ENCODE assay signal across 8 cellular contexts in genomic region chr16:69132424-69133252, GRCh38. TPM values are rescaled to one million over a fixed set of nuclear protein-coding genes. Genes with fewer than 3 reads are reported as not detected.
A peak's percentile ranks its signal among the peaks of the same experiment; 100 is the strongest.
DNase-seq lines count a peak whose midpoint lies in the region; ATAC-seq and TF ChIP-seq lines count a peak whose summit lies in the region.

A gene with protein sequence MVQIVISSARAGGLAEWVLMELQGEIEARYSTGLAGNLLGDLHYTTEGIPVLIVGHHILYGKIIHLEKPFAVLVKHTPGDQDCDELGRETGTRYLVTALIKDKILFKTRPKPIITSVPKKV (minus strand): TSS chr16:69132588. CDS start chr16:69121458, 11,130 bp downstream.
TSS of gene UTP4 (plus strand) at chr16:69132649. CDS start at chr16:69133460, 811 bp downstream.

- 0% methylated on average over 18 to 78 of the region's 78 CpGs for WGBS in stomach, 5 donors

- ATAC-seq in GM21529 (IDR thresholded peaks at IDR 0.05; ENCODE audit: unreplicated experiment): peak; percentile 89

- no peak for TF ChIP-seq POLR2A in stomach (IDR thresholded peaks at IDR 0.05)

- peaks cover 16 to 59% (median 34%) of the 10 kb centered on the region in 4 donors for H3K4me1 ChIP-seq in stomach

- H3K9me3 Mint-ChIP-seq in neural crest cell: no peaks in the 10 kb centered on the region

- intact Hi-C loops in stomach (cut with DNase I; ENCODE audit: low total_unique reads): no loop called here

- H3K4me3 ChIP-seq in fibroblast of villous mesenchyme (ENCODE audit: low read depth, low read length): peak within 1 kb of the TSS; percentile 100
- peak within 1 kb of the TSS; percentile 94 to 99 (median 96) for H3K4me3 ChIP-seq in stomach

- peak within 1 kb of the TSS; percentile 99 for H3K4me3 Mint-ChIP-seq in neural crest cell

- H3K36me3 Mint-ChIP-seq in neural crest cell (ENCODE audit: low read depth): peaks cover 16% of the 10 kb centered on the region

- no peaks in the 10 kb centered on the region for H3K27me3 Mint-ChIP-seq in neural crest cell (ENCODE audit: low read depth)

- H3K9me3 ChIP-seq in stomach: no peaks in the 10 kb centered on the region

- TF ChIP-seq EP300 in Ishikawa (IDR thresholded peaks at IDR 0.05; ENCODE audit: borderline replicate concordance) (no peak; the same call in 1 of the 2 replicates), stomach (IDR thresholded peaks at IDR 0.05) (no peak)

- peaks cover 51% of the 10 kb centered on the region for H3K4me1 Mint-ChIP-seq in neural crest cell

- H3K27ac Mint-ChIP-seq in neural crest cell (ENCODE audit: unreplicated experiment): peak within 1 kb of the TSS; percentile 96

- no peaks in the 10 kb centered on the region for H3K27me3 ChIP-seq in stomach

- DNase-seq in DMS53 (lab: John Stamatoyannopoulos, UW) (peak; percentile 91), SHP77 treated with DMSO at 0.1 percent for 48 hours (lab: John Stamatoyannopoulos, UW) (peak; percentile 48), fibroblast of villous mesenchyme (ENCODE audit: low read depth) (peak; percentile 84), neural crest cell (ENCODE audit: low read depth, low spot score) (peak; percentile 79), stomach (peak; percentile 87)
- peak; percentile 79 for DNase-seq in activated effector memory CD4-positive, alpha-beta T cell treated with Interleukin-2 at 50 U/mL for 16 hours

- TF ChIP-seq CTCF in fibroblast of villous mesenchyme (IDR thresholded peaks at IDR 0.05; ENCODE audit: insufficient read depth, low read depth, low read length): no peak
- no peak for TF ChIP-seq CTCF in neural crest cell (conservative IDR thresholded peaks at IDR 0.05)
- no peak for TF ChIP-seq CTCF in stomach (IDR thresholded peaks at IDR 0.05)

- peak within 1 kb of the TSS; percentile 91 to 100 (median 97) for H3K27ac ChIP-seq in stomach

- TF ChIP-seq RAD21 in Ishikawa (IDR thresholded peaks at IDR 0.05; ENCODE audit: low read depth): no peak

- peaks cover 0 to 25% (median 18%) of the 10 kb centered on the region in 4 donors for H3K36me3 ChIP-seq in stomach

TF ChIP-seq in Ishikawa, 13 proteins besides CTCF, POLR2A, EP300 and RAD21:
- no peak for TF ChIP-seq FOXM1 (IDR thresholded peaks at IDR 0.05; ENCODE audit: borderline replicate concordance, low read depth)
- peak; percentile 25; the same call in 1 of the 2 replicates for TF ChIP-seq TCF12 (IDR thresholded peaks at IDR 0.05; ENCODE audit: low read depth)
- TF ChIP-seq CEBPB (IDR thresholded peaks at IDR 0.05): no peak
- no peak for TF ChIP-seq NFIC (IDR thresholded peaks at IDR 0.05)
- TF ChIP-seq USF1 (IDR thresholded peaks at IDR 0.05): peak; percentile 79
- TF ChIP-seq ZBTB7A (IDR thresholded peaks at IDR 0.05; ENCODE audit: low read depth): peak; percentile 85; the same call in 1 of the 2 replicates
- TF ChIP-seq YY1 (IDR thresholded peaks at IDR 0.05; ENCODE audit: low read depth): peak; percentile 72
- no peak for TF ChIP-seq CREB1 (IDR thresholded peaks at IDR 0.05; ENCODE audit: low read depth)
- TF ChIP-seq, protein P1, sequence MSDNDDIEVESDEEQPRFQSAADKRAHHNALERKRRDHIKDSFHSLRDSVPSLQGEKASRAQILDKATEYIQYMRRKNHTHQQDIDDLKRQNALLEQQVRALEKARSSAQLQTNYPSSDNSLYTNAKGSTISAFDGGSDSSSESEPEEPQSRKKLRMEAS (IDR thresholded peaks at IDR 0.05): peak; percentile 97
- peak; percentile 65 for TF ChIP-seq TAF1 (IDR thresholded peaks at IDR 0.05; ENCODE audit: low read depth)
- TF ChIP-seq, protein P2, sequence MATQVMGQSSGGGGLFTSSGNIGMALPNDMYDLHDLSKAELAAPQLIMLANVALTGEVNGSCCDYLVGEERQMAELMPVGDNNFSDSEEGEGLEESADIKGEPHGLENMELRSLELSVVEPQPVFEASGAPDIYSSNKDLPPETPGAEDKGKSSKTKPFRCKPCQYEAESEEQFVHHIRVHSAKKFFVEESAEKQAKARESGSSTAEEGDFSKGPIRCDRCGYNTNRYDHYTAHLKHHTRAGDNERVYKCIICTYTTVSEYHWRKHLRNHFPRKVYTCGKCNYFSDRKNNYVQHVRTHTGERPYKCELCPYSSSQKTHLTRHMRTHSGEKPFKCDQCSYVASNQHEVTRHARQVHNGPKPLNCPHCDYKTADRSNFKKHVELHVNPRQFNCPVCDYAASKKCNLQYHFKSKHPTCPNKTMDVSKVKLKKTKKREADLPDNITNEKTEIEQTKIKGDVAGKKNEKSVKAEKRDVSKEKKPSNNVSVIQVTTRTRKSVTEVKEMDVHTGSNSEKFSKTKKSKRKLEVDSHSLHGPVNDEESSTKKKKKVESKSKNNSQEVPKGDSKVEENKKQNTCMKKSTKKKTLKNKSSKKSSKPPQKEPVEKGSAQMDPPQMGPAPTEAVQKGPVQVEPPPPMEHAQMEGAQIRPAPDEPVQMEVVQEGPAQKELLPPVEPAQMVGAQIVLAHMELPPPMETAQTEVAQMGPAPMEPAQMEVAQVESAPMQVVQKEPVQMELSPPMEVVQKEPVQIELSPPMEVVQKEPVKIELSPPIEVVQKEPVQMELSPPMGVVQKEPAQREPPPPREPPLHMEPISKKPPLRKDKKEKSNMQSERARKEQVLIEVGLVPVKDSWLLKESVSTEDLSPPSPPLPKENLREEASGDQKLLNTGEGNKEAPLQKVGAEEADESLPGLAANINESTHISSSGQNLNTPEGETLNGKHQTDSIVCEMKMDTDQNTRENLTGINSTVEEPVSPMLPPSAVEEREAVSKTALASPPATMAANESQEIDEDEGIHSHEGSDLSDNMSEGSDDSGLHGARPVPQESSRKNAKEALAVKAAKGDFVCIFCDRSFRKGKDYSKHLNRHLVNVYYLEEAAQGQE (IDR thresholded peaks at IDR 0.05; ENCODE audit: low read depth): no peak
- no peak for TF ChIP-seq TEAD4 (IDR thresholded peaks at IDR 0.05)
- TF ChIP-seq EGR1 (IDR thresholded peaks at IDR 0.05): no peak; the same call in 1 of the 2 replicates

RNA-seq across cellular contexts. Expression of the first gene that starts in this region (rescaled TPM):
- 40.6 and 65.2 TPM in 2 replicates for total RNA-seq in fibroblast of villous mesenchyme
- 139 and 156 TPM in 2 replicates for total RNA-seq in neural crest cell
- total RNA-seq in stomach: 10 to 100 TPM; 12.3 to 52.7 (median 33.0) TPM
- polyA plus RNA-seq in stomach: 10 to 100 TPM; 60.1 to 83.2 (median 64.8) TPM

RNA-seq across cellular contexts. Expression of gene UTP4, which starts in this region (rescaled TPM):
- 15.1 and 22.5 TPM in 2 replicates for total RNA-seq in fibroblast of villous mesenchyme
- 78.5 and 80.1 TPM in 2 replicates for total RNA-seq in neural crest cell
- total RNA-seq in stomach: 10 to 100 TPM in 4 of 5 donors, 1 to 10 TPM in 1; 8.1 to 68.8 (median 32.0) TPM
- polyA plus RNA-seq in stomach: 10 to 100 TPM; 18.7 to 33.1 (median 23.1) TPM

Comparison
In these comparisons a context has a peak if more than half of its experiments do, and no peak if none do; other contexts are left out.
1. Peak in every context shown above with its lines: DNase-seq, ATAC-seq, H3K4me3 ChIP-seq and H3K27ac ChIP-seq.